Comparison of ENCODE assay signal across 8 cellular contexts in genomic region chr19:48110350-48110966, GRCh38. TPM values are rescaled to one million over a fixed set of nuclear protein-coding genes. Genes with fewer than 3 reads are reported as not detected.
DNase-seq lines count a peak whose midpoint lies in the region; ATAC-seq and TF ChIP-seq lines count a peak whose summit lies in the region.

Gene PLA2G4C, minus strand, starts transcription at chr19:48110817. Its CDS starts 4,288 bp downstream, at chr19:48106529.

- H3K4me1 ChIP-seq in duodenal mucosa (ENCODE audit: control insufficient read depth in 1 of 2, insufficient read depth in 2 of 2, low read length in 2 of 2) (peaks cover 0 to 4% of the 10 kb centered on the region in 2 donors), liver (ENCODE audit: control insufficient read depth in 4 of 4, insufficient read depth in 4 of 4, low read length in 3 of 4) (peaks cover 1 to 22% (median 15%) of the 10 kb centered on the region in 4 donors)

- H3K9me3 ChIP-seq in duodenal mucosa (ENCODE audit: control insufficient read depth in 1 of 2, low read length in 2 of 2) (no peaks in the 10 kb centered on the region), liver (ENCODE audit: control insufficient read depth in 4 of 4, low read length in 3 of 4) (no peaks in the 10 kb centered on the region)

- H3K27ac ChIP-seq in duodenal mucosa (ENCODE audit: low read depth, low read length) (peak within 1 kb of the TSS; percentile 89), liver (ENCODE audit: low read depth in 1 of 2, low read length in 2 of 2) (peak within 1 kb of the TSS; percentile 80 to 95)

- TF ChIP-seq RAD21 in liver (IDR thresholded peaks at IDR 0.05), result peak in 1 of 2 donors; percentile 18

- H3K36me3 Mint-ChIP-seq in activated CD4-positive, alpha-beta memory T cell treated with anti-CD3 and anti-CD28 coated beads for 36 hours, result peaks cover 4% of the 10 kb centered on the region

- intact Hi-C loops in activated CD4-positive, alpha-beta memory T cell treated with anti-CD3 and anti-CD28 coated beads for 36 hours (cut with micrococcal nuclease), result loop anchor here (1.0 kb wide), 1 partner anchor 150 kb away; no protein-coding TSS in a partner anchor

- CTCF ChIA-PET in activated CD4-positive, alpha-beta memory T cell treated with anti-CD3 and anti-CD28 coated beads for 36 hours (lab: Charles Lee), result interaction anchor here (0.7 to 3.8 kb wide), 12 partner anchors 9 to 247 kb away, joined by 3 to 15 read pairs (median 6); no protein-coding TSS in a partner anchor

- DNase-seq in GM12865 (ENCODE audit: low read depth), result peak; percentile 92
- peak; percentile 90 for DNase-seq in NCI-H748 (lab: John Stamatoyannopoulos, UW; ENCODE audit: unreplicated experiment)
- peak; percentile 89 for DNase-seq in activated CD4-positive, alpha-beta memory T cell treated with anti-CD3 and anti-CD28 coated beads for 36 hours
- peak; percentile 77 to 87 for DNase-seq in stimulated activated CD4-positive, alpha-beta T cell treated with anti-CD3 and anti-CD28 coated beads, Interleukin-2, amount 100 ng/mL, for 48 hours

- no peaks in the 10 kb centered on the region for H3K9me3 Mint-ChIP-seq in activated CD4-positive, alpha-beta memory T cell treated with anti-CD3 and anti-CD28 coated beads for 36 hours

- no peaks in the 10 kb centered on the region for H3K27me3 Mint-ChIP-seq in activated CD4-positive, alpha-beta memory T cell treated with anti-CD3 and anti-CD28 coated beads for 36 hours

- peaks cover 14% of the 10 kb centered on the region for H3K4me1 Mint-ChIP-seq in activated CD4-positive, alpha-beta memory T cell treated with anti-CD3 and anti-CD28 coated beads for 36 hours (ENCODE audit: low read depth)

- H3K36me3 ChIP-seq in duodenal mucosa (ENCODE audit: control insufficient read depth in 1 of 2, insufficient read depth in 2 of 2, low read length in 2 of 2), result no peaks in the 10 kb centered on the region
- no peaks in the 10 kb centered on the region for H3K36me3 ChIP-seq in liver (ENCODE audit: control insufficient read depth in 4 of 4, insufficient read depth in 3 of 4, low read depth in 1 of 4, low read length in 3 of 4)

- TF ChIP-seq CTCF in GM12865 (IDR thresholded peaks at IDR 0.05; ENCODE audit: insufficient read depth, low read depth, low read length, missing control alignments), result no peak
- no peak for TF ChIP-seq CTCF in liver (IDR thresholded peaks at IDR 0.05; ENCODE audit: low read depth, low read length, missing input control)

- H3K27me3 ChIP-seq in duodenal mucosa (ENCODE audit: control insufficient read depth in 1 of 2, insufficient read depth in 2 of 2, low read length in 2 of 2) (no peaks in the 10 kb centered on the region), liver (ENCODE audit: control insufficient read depth in 4 of 4, insufficient read depth in 4 of 4, low read length in 3 of 4) (no peaks in the 10 kb centered on the region)

- WGBS in liver, result under 1% methylated on average over 27 of the region's 27 CpGs

- peak within 1 kb of the TSS; percentile 82 for H3K4me3 Mint-ChIP-seq in activated CD4-positive, alpha-beta memory T cell treated with anti-CD3 and anti-CD28 coated beads for 36 hours

- H3K27ac Mint-ChIP-seq in activated CD4-positive, alpha-beta memory T cell treated with anti-CD3 and anti-CD28 coated beads for 36 hours, result peak within 1 kb of the TSS; percentile 91

- H3K4me3 ChIP-seq in GM12865 (ENCODE audit: low read depth, low read length) (peak within 1 kb of the TSS; percentile 82), duodenal mucosa (ENCODE audit: low read depth in 1 of 2, low read length in 2 of 2) (peak within 1 kb of the TSS; percentile 69 to 72), liver (ENCODE audit: low read depth in 1 of 3, low read length in 3 of 3) (peak within 1 kb of the TSS; percentile 46 to 71 (median 49))

- POLR2A ChIA-PET in activated CD4-positive, alpha-beta memory T cell treated with anti-CD3 and anti-CD28 coated beads for 36 hours (lab: Charles Lee), result interaction anchor here (1.0 to 1.3 kb wide), 5 partner anchors 9 to 212 kb away, joined by 3 to 8 read pairs (median 4); a partner anchor contains a TSS

- peak; percentile 57 for ATAC-seq in HG03520 (IDR thresholded peaks at IDR 0.05; ENCODE audit: unreplicated experiment)
- no peak for ATAC-seq in GM19328 (IDR thresholded peaks at IDR 0.05; ENCODE audit: unreplicated experiment)

- H3K9ac ChIP-seq in duodenal mucosa (ENCODE audit: low read depth in 1 of 2, low read length in 2 of 2) (peak within 1 kb of the TSS; percentile 71 to 78), liver (ENCODE audit: low read depth in 1 of 2, low read length in 2 of 2) (peak within 1 kb of the TSS; percentile 89 to 92)

TF ChIP-seq in liver, 16 proteins besides CTCF, POLR2A, EP300 and RAD21:
- TF ChIP-seq MAX (IDR thresholded peaks at IDR 0.05) (no peak), TAF1 (conservative IDR thresholded peaks at IDR 0.05) (peak; percentile 35), NR2F2 (IDR thresholded peaks at IDR 0.05) (no peak), REST (IDR thresholded peaks at IDR 0.05) (peak; percentile 97), JUND (IDR thresholded peaks at IDR 0.05) (peak in 1 of 2 donors; percentile 67), HNF4G (IDR thresholded peaks at IDR 0.05) (no peak), RXRA (IDR thresholded peaks at IDR 0.05) (no peak), SP1 (IDR thresholded peaks at IDR 0.05) (peak; percentile 31), YY1 (IDR thresholded peaks at IDR 0.05) (peak; percentile 96), FOXA1 (IDR thresholded peaks at IDR 0.05) (no peak), HNF4A (conservative IDR thresholded peaks at IDR 0.05) (peak in 1 of 2 donors; percentile 14), ATF3 (IDR thresholded peaks at IDR 0.05) (peak; percentile 51)

RNA-seq across cellular contexts. Expression of gene PLA2G4C, which starts in this region (rescaled TPM):
- total RNA-seq in activated CD4-positive, alpha-beta memory T cell treated with anti-CD3 and anti-CD28 coated beads for 36 hours, result 10 to 100 TPM; 12.4 to 13.3 TPM
- 1 to 10 TPM; 1.1 to 3.9 TPM for total RNA-seq in liver
- 1 to 10 TPM; 2.3 to 5.9 TPM for polyA plus RNA-seq in liver
